Comparison of ENCODE assay signal across 8 cellular contexts in the genomic region with DNA sequence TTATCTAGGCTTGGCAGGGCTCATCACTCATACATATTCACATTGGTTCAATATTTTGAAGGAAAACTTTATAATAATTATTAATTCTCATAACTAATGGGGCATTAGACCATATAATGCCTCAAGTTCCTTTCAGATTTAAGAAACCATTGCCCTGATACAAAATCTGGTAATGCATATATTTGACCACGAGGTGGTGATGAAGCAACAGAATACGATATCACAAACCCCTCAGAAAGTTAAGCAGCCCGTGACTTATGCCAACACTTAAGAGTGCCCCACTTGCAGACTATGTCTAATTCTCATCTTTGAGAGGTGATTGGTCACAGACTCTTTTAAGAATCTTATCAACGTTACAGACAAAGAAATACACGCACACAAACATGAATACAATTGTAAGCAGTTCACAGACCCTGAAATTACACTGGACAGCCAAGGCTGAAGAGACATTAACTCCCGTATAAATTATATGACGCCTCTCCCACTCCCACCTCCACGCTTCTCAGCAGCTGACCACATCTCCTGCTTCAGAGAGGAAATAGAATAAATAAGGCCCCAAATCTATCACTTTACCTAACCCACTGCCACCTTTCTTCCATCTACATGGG. TPM values are rescaled to one million over a fixed set of nuclear protein-coding genes. Genes with fewer than 3 reads are reported as not detected.
DNase-seq lines count a peak whose midpoint lies in the region; ATAC-seq and TF ChIP-seq lines count a peak whose summit lies in the region.

No MANE protein-coding gene starts in this region.

- no peaks in the 10 kb centered on the region for H3K9me3 Mint-ChIP-seq in effector memory CD8-positive, alpha-beta T cell
- no peaks in the 10 kb centered on the region for H3K9me3 Mint-ChIP-seq in mesothelial cell of epicardium

- peak; percentile 80 for ATAC-seq in HG02588 (IDR thresholded peaks at IDR 0.05; ENCODE audit: unreplicated experiment)
- ATAC-seq in effector memory CD8-positive, alpha-beta T cell (replicated peaks), result peak; percentile 99

- DNase-seq in AG08396 (ENCODE audit: low spot score) (peak; percentile 49), NCI-H1092 treated with DMSO at 0.1 percent for 48 hours (lab: John Stamatoyannopoulos, UW) (peak; percentile 20), SW 1271 (lab: John Stamatoyannopoulos, UW) (peak; percentile 17 to 65), mesothelial cell of epicardium (ENCODE audit: low spot score in 2 of 2, unreplicated experiment in 2 of 2) (no peak)
- peak; percentile 43 to 55 (median 46) for DNase-seq in effector memory CD8-positive, alpha-beta T cell
- DNase-seq in NK-92 treated with Interleukin-12 subunit alpha and Interleukin-12 subunit beta, amount 100 ng/mL, for 24 hours (lab: John Stamatoyannopoulos, UW), result no peak

- H3K36me3 Mint-ChIP-seq in effector memory CD8-positive, alpha-beta T cell (ENCODE audit: insufficient read depth), result no peaks in the 10 kb centered on the region
- H3K36me3 Mint-ChIP-seq in mesothelial cell of epicardium, result no peaks in the 10 kb centered on the region

- no peak overlapping the region for H3K27ac Mint-ChIP-seq in effector memory CD8-positive, alpha-beta T cell
- H3K27ac Mint-ChIP-seq in mesothelial cell of epicardium, result no peak overlapping the region

- H3K4me1 Mint-ChIP-seq in effector memory CD8-positive, alpha-beta T cell (ENCODE audit: low read depth in 2 of 2), result peaks cover 4 to 6% of the 10 kb centered on the region in 2 donors
- no peaks in the 10 kb centered on the region for H3K4me1 Mint-ChIP-seq in mesothelial cell of epicardium

- TF ChIP-seq CTCF in GM12872 (IDR thresholded peaks at IDR 0.05; ENCODE audit: insufficient read depth, low read depth, low read length) (peak; percentile 50), mesothelial cell of epicardium (IDR thresholded peaks at IDR 0.05; ENCODE audit: unreplicated experiment) (peak; percentile 86)

- no peak overlapping the region for H3K4me3 Mint-ChIP-seq in effector memory CD8-positive, alpha-beta T cell
- H3K4me3 Mint-ChIP-seq in mesothelial cell of epicardium, result no peak overlapping the region

- peaks cover 8 to 12% of the 10 kb centered on the region in 2 donors for H3K27me3 Mint-ChIP-seq in effector memory CD8-positive, alpha-beta T cell
- H3K27me3 Mint-ChIP-seq in mesothelial cell of epicardium (ENCODE audit: low read depth), result peaks cover 18% of the 10 kb centered on the region

RNA-seq across cellular contexts. Expression of a gene that starts 20.7 kb away (rescaled TPM):
- 0.54 to 1.3 TPM (median 1.1 TPM) in 3 replicates for total RNA-seq in mesothelial cell of epicardium

RNA-seq across cellular contexts. Expression of a gene that starts 36.6 kb away (rescaled TPM):
- 49.9 to 54.3 TPM (median 53.5 TPM) in 3 replicates for total RNA-seq in mesothelial cell of epicardium

Comparison
In these comparisons a context has a peak if more than half of its experiments do, and no peak if none do; other contexts are left out.
1. DNase-seq: peak in AG08396 (single experiment), NCI-H1092 treated with DMSO at 0.1 percent for 48 hours (single experiment), SW 1271 (2 of 2) and effector memory CD8-positive, alpha-beta T cell (3 of 3); none in mesothelial cell of epicardium (0 of 2) and NK-92 treated with Interleukin-12 subunit alpha and Interleukin-12 subunit beta, amount 100 ng/mL, for 24 hours (single experiment).